In the genomic region with DNA sequence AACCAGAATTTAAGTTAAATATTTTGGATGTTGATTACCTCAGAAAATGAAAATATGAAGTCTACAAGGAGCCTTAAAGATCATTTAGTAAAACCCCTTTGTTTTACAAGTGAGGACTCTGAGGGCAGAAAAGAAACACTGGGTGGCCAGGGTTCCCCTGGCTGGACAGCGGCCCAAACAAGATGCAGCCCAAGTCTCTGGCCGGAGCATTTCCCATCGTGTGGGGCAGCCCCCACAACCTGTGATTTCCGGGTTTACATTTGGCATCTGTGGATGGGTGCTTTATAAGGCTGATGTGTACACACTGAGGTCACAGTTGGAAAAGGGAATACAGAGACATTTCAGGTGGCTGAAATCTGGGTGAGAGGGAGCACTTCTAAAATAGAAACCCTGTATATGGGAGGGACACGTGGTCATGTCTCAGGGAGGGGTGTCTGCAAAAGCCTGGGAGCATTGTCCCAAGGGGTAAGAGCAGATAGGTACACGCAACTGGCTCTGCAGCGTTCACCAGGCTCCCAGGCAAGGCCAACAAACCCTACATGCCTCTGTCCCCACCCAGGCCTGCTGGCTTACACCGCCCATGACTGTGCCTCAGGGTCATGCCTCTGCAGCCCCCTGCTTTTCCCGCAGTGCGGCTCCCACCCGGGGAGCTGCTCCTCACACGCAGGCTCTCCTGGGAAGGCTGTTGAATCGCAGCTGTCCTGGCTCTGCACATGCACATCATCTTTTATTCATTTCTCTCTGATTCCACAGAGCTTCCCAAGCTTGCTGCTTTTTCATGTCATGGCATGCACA, we compare ENCODE assay signal across 21 cellular contexts.
"Had no signal": no experiment of that assay in that cellular context is flagged by ENCODE, and none has a peak within 500 bp of the region (broad histone marks: within the 10 kb centered on the region; RNA-seq: fewer than 3 reads in every experiment).

No MANE protein-coding gene starts in this region.

- H3K9me3 ChIP-seq: heart left ventricle, pancreas, prostate gland, right lobe of liver, spleen, tibial artery, upper lobe of left lung, uterus had no signal

- H3K36me3 Mint-ChIP-seq: naive B cell; stimulated activated memory B cell treated with anti-CD40 and anti-IgM and Interleukin-4, amounts not matched to agents 10 μg/mL and 1 μg/mL and 100 μg/mL, for 72 hours had no signal

- H3K4me3 Mint-ChIP-seq: nephron progenitor cell; stimulated activated memory B cell treated with anti-CD40 and anti-IgM and Interleukin-4, amounts not matched to agents 10 μg/mL and 1 μg/mL and 100 μg/mL, for 72 hours; stimulated activated naive CD8-positive, alpha-beta T cell treated with anti-CD3 and anti-CD28 coated beads, Interleukin-15, Interleukin-2, amounts not matched to agents 100 ng/mL and 50 ng/mL, for 24 hours had no signal

- H3K36me3 ChIP-seq: heart left ventricle, pancreas, prostate gland, right lobe of liver, spleen, tibial artery, upper lobe of left lung, uterus had no signal

- H3K27ac ChIP-seq: coronary artery, heart left ventricle, pancreas, prostate gland, right lobe of liver, spleen, tibial artery, upper lobe of left lung, uterus had no signal

- H3K4me1 Mint-ChIP-seq: naive B cell; stimulated activated memory B cell treated with anti-CD40 and anti-IgM and Interleukin-4, amounts not matched to agents 10 μg/mL and 1 μg/mL and 100 μg/mL, for 72 hours had no signal

- H3K4me3 ChIP-seq: coronary artery, heart left ventricle, pancreas, prostate gland, right lobe of liver, spleen, tibial artery, upper lobe of left lung, uterus had no signal

- H3K4me1 ChIP-seq: heart left ventricle, pancreas, prostate gland, right lobe of liver, spleen, tibial artery, upper lobe of left lung, uterus had no signal

- H3K27ac Mint-ChIP-seq: nephron progenitor cell; stimulated activated memory B cell treated with anti-CD40 and anti-IgM and Interleukin-4, amounts not matched to agents 10 μg/mL and 1 μg/mL and 100 μg/mL, for 72 hours; stimulated activated naive CD8-positive, alpha-beta T cell treated with anti-CD3 and anti-CD28 coated beads, Interleukin-15, Interleukin-2, amounts not matched to agents 100 ng/mL and 50 ng/mL, for 24 hours had no signal

- DNase-seq: effector CD4-positive, alpha-beta T cell; foreskin melanocyte; heart left ventricle; left colon; mesendoderm; naive B cell; nephron progenitor cell; nucleus accumbens; pancreas; right lobe of liver; spleen; stimulated activated CD4-positive, alpha-beta T cell treated with anti-CD3 and anti-CD28 coated beads, Interleukin-15, amount 100 ng/mL, for 24 hours; stimulated activated CD4-positive, alpha-beta T cell treated with anti-CD3 and anti-CD28 coated beads, Interleukin-1b, Interleukin-23, amount 100 ng/mL, for 48 hours; stimulated activated CD4-positive, alpha-beta T cell treated with anti-CD3 and anti-CD28 coated beads, Interleukin-4, amount 100 ng/mL, for 24 hours; tibial artery; upper lobe of left lung; uterus had no signal

- H3K27me3 ChIP-seq: pancreas, right lobe of liver, upper lobe of left lung, uterus had no signal
